9 cellular contexts compared by ENCODE assay signal in genomic region chr17:39618252-39618913, GRCh38. TPM values are rescaled to one million over a fixed set of nuclear protein-coding genes. Genes with fewer than 3 reads are reported as not detected.
DNase-seq lines count a peak whose midpoint lies in the region; ATAC-seq and TF ChIP-seq lines count a peak whose summit lies in the region.
"Had no signal": no experiment of that assay in that cellular context is flagged by ENCODE, and none has a peak within 500 bp of the region (broad histone marks: within the 10 kb centered on the region; RNA-seq: fewer than 3 reads in every experiment).

No MANE protein-coding gene starts in this region.

- ATAC-seq in HG02798 (IDR thresholded peaks at IDR 0.05; ENCODE audit: poor library complexity, unreplicated experiment), result no peak

- H3K4me2 ChIP-seq in DOHH2 (ENCODE audit: low read length), result peak overlapping the region; percentile 69
- peak overlapping the region; percentile 99 for H3K4me2 ChIP-seq in Karpas-422 (ENCODE audit: low read depth, low read length, poor library complexity, severe bottlenecking)

- H3K4me1 ChIP-seq in DOHH2 (ENCODE audit: control insufficient read depth, low read length) (peaks cover 33% of the 10 kb centered on the region), Karpas-422 (ENCODE audit: low read length) (peaks cover 42% of the 10 kb centered on the region)

- H3K79me2 ChIP-seq in DOHH2 (ENCODE audit: control insufficient read depth, low read length) (no peaks in the 10 kb centered on the region), Karpas-422 (ENCODE audit: low read length) (no peaks in the 10 kb centered on the region)

- H3K9me2 ChIP-seq in DOHH2 (replicated peaks; ENCODE audit: control insufficient read depth, low read length) (no peaks in the 10 kb centered on the region), Karpas-422 (replicated peaks; ENCODE audit: insufficient read depth, low read length) (no peaks in the 10 kb centered on the region)

- no peaks in the 10 kb centered on the region for H3K36me3 ChIP-seq in DOHH2 (ENCODE audit: control insufficient read depth, low read length)
- no peaks in the 10 kb centered on the region for H3K36me3 ChIP-seq in Karpas-422 (ENCODE audit: insufficient read depth, low read length)

- H3K27ac ChIP-seq in DOHH2 (ENCODE audit: low read depth, low read length) (no peak overlapping the region), Karpas-422 (ENCODE audit: low read length) (no peak overlapping the region)

- H3K27ac Mint-ChIP-seq in MCF 10A (ENCODE audit: low read depth, unreplicated experiment) (peak overlapping the region; percentile 81), mesothelial cell of epicardium (no peak overlapping the region)

- H2AFZ ChIP-seq in Karpas-422 (ENCODE audit: low read length), result peak overlapping the region; percentile 93

- H3K9me3 ChIP-seq in DOHH2 (ENCODE audit: control insufficient read depth, insufficient read depth, low read length), result no peaks in the 10 kb centered on the region
- H3K9me3 ChIP-seq in Karpas-422 (ENCODE audit: low read length), result no peaks in the 10 kb centered on the region

- H3K4me3 ChIP-seq in DOHH2 (ENCODE audit: low read length) (peak overlapping the region; percentile 68), Karpas-422 (ENCODE audit: low read length) (peak overlapping the region; percentile 73)

- peaks cover 15% of the 10 kb centered on the region for H3F3A ChIP-seq in DOHH2 (ENCODE audit: control insufficient read depth, insufficient read depth)

- H3K9me3 Mint-ChIP-seq in MCF 10A (ENCODE audit: unreplicated experiment) (no peaks in the 10 kb centered on the region), mesothelial cell of epicardium (no peaks in the 10 kb centered on the region)

- H3K27me3 ChIP-seq in DOHH2 (ENCODE audit: control insufficient read depth, low read length) (0 out of 2 replicates have a peak, but pooled peaks cover 3% of the 10 kb centered on the region), Karpas-422 (ENCODE audit: low read length) (0 out of 2 replicates have a peak, but pooled peaks cover 4% of the 10 kb centered on the region)

- H3K4me1 Mint-ChIP-seq in MCF 10A (ENCODE audit: insufficient read depth, unreplicated experiment) (peaks cover 6% of the 10 kb centered on the region), mesothelial cell of epicardium (peaks cover 2% of the 10 kb centered on the region)

- intact Hi-C loops in MCF 10A (cut with micrococcal nuclease), result no loop called here

- peak overlapping the region; percentile 81 for H3K4me3 Mint-ChIP-seq in MCF 10A (ENCODE audit: unreplicated experiment)
- H3K4me3 Mint-ChIP-seq in mesothelial cell of epicardium, result peak overlapping the region; percentile 72

- POLR2A ChIA-PET in MCF 10A (lab: Yijun Ruan, JAX), result interaction anchor here (0.7 to 1.9 kb wide), 10 partner anchors 13 to 362 kb away, joined by 3 to 6 read pairs (median 4); partner anchors contain the start of genes PSMD3 and STARD3

- no peak for TF ChIP-seq CTCF in DOHH2 (IDR thresholded peaks at IDR 0.05; ENCODE audit: low read depth, low read length, poor library complexity, severe bottlenecking)
- no peak for TF ChIP-seq CTCF in MCF 10A (IDR thresholded peaks at IDR 0.05; ENCODE audit: unreplicated experiment)
- no peak for TF ChIP-seq CTCF in mesothelial cell of epicardium (IDR thresholded peaks at IDR 0.05; ENCODE audit: unreplicated experiment)

- DNase-seq in Karpas-422 (peak; percentile 79), MCF 10A (ENCODE audit: unreplicated experiment) (peak; percentile 31), mesothelial cell of epicardium (ENCODE audit: low spot score in 2 of 2, unreplicated experiment in 2 of 2) (no peak), HuH-7 (ENCODE audit: low spot score) (no peak), HCEC 1CT (no peak)
- DNase-seq in activated CD4-positive, alpha-beta T cell treated with anti-CD3 and anti-CD28 coated beads, Interleukin-2, amount 50 U/mL, for 4 hours, result no peak

- CTCF ChIA-PET in MCF 10A (lab: Yijun Ruan, JAX), result interaction anchor here (0.7 to 9.2 kb wide), 6 partner anchors 17 to 135 kb away, joined by 4 to 146 read pairs (median 5); partner anchors contain the start of gene STARD3

- H3K36me3 Mint-ChIP-seq in MCF 10A (ENCODE audit: insufficient read depth, unreplicated experiment) (no peaks in the 10 kb centered on the region), mesothelial cell of epicardium (no peaks in the 10 kb centered on the region)

- peak overlapping the region; percentile 72 for H3K9ac ChIP-seq in Karpas-422 (ENCODE audit: low read length)

- H3K27me3 Mint-ChIP-seq in MCF 10A (ENCODE audit: insufficient read depth, unreplicated experiment) (peaks cover 18% of the 10 kb centered on the region), mesothelial cell of epicardium (ENCODE audit: low read depth) (peaks cover 83% of the 10 kb centered on the region)

- no TSS peak for BruUV-seq in MCF 10A (replicated peaks; lab: Mats Ljungman, UMichigan)

- H4K20me1 ChIP-seq in DOHH2 (ENCODE audit: control insufficient read depth, insufficient read depth, low read depth, low read length), result no peaks in the 10 kb centered on the region
- no peaks in the 10 kb centered on the region for H4K20me1 ChIP-seq in Karpas-422 (ENCODE audit: insufficient read depth, low read depth, low read length)

RNA-seq across cellular contexts. Expression of gene PPP1R1B, which starts 8.4 kb away (rescaled TPM):
- total RNA-seq in Karpas-422 (2014; rRNA removed; shearing (Covaris generic); ENCODE audit: low replicate concordance), result not detected in 2 replicates
- total RNA-seq in MCF 10A (2022) (not detected in 2 replicates), mesothelial cell of epicardium (0.58 to 0.75 TPM (median 0.75 TPM) in 3 replicates)
- total RNA-seq: activated CD8-positive, alpha-beta memory T cell treated with anti-CD3 and anti-CD28 coated beads for 36 hours had no signal

RNA-seq across cellular contexts. Expression of gene NEUROD2, which starts 10.7 kb away (rescaled TPM):
- total RNA-seq in Karpas-422 (2014; rRNA removed; shearing (Covaris generic); ENCODE audit: low replicate concordance), result not detected in 2 replicates
- total RNA-seq in MCF 10A (2022) (not detected in 2 replicates), mesothelial cell of epicardium (0.09 TPM in 1 of 3 replicates, not detected in the others)
- total RNA-seq: activated CD8-positive, alpha-beta memory T cell treated with anti-CD3 and anti-CD28 coated beads for 36 hours had no signal

RNA-seq across cellular contexts. Expression of gene STARD3, which starts 18.6 kb away (rescaled TPM):
- 42.9 and 43.5 TPM in 2 replicates for total RNA-seq in Karpas-422 (2014; rRNA removed; shearing (Covaris generic); ENCODE audit: low replicate concordance)
- 30.1 and 31.1 TPM in 2 replicates for total RNA-seq in MCF 10A (2022)
- total RNA-seq in mesothelial cell of epicardium, result 55.6 to 56.6 TPM (median 56.2 TPM) in 3 replicates

RNA-seq across cellular contexts. Expression of gene TCAP, which starts 46.8 kb away (rescaled TPM):
- total RNA-seq in Karpas-422 (2014; rRNA removed; shearing (Covaris generic); ENCODE audit: low replicate concordance), result 1.5 and 1.9 TPM in 2 replicates
- total RNA-seq in MCF 10A (2022) (0.37 and 0.71 TPM in 2 replicates), mesothelial cell of epicardium (1.6 to 3.0 TPM (median 2.3 TPM) in 3 replicates)

RNA-seq across cellular contexts. Expression of gene PNMT, which starts 49.9 kb away (rescaled TPM):
- 6.8 TPM in 1 of 2 replicates, not detected in the other for total RNA-seq in Karpas-422 (2014; rRNA removed; shearing (Covaris generic); ENCODE audit: low replicate concordance)
- total RNA-seq in MCF 10A (2022) (not detected in 2 replicates), mesothelial cell of epicardium (1.7 to 2.1 TPM (median 1.7 TPM) in 3 replicates)

Comparison
In these comparisons a context has a peak if more than half of its experiments do, and no peak if none do; other contexts are left out.
1. DNase-seq: peak in Karpas-422 (single experiment) and MCF 10A (single experiment); none in mesothelial cell of epicardium (0 of 2), HuH-7 (single experiment), activated CD4-positive, alpha-beta T cell treated with anti-CD3 and anti-CD28 coated beads, Interleukin-2, amount 50 U/mL, for 4 hours (0 of 2) and HCEC 1CT (single experiment).